ENCODE assay signal across 16 cellular contexts in genomic region chr5:122093415-122093814, GRCh38. TPM values are rescaled to one million over a fixed set of nuclear protein-coding genes. Genes with fewer than 3 reads are reported as not detected.
DNase-seq lines count a peak whose midpoint lies in the region; TF ChIP-seq lines count a peak whose summit lies in the region.
"Had no signal": no experiment of that assay in that cellular context is flagged by ENCODE, and none has a peak within 500 bp of the region (broad histone marks: within the 10 kb centered on the region; RNA-seq: fewer than 3 reads in every experiment).

No MANE protein-coding gene starts in this region.

- H3K9ac ChIP-seq in SK-N-MC (ENCODE audit: insufficient read length) = no peak overlapping the region
- H3K9ac ChIP-seq: BLaER1 treated with 17β-estradiol and CSF1 and Interleukin-3, amounts not matched to agents 10 nM and 100 nM had no signal

- DNase-seq in COLO829 (ENCODE audit: low spot score) (peak; percentile 10), SK-N-MC (ENCODE audit: low read depth, low spot score) (no peak), fibroblast of peridontal ligament (ENCODE audit: extremely low read depth) (peak; percentile 97), retinal pigment epithelial cell (ENCODE audit: low read depth) (peak; percentile 45), NCI-H748 treated with DMSO at 0.1 percent for 48 hours (lab: John Stamatoyannopoulos, UW) (no peak), head of caudate nucleus (no peak), NCI-H82 treated with DMSO at 0.1 percent for 48 hours (lab: John Stamatoyannopoulos, UW; ENCODE audit: unreplicated experiment) (no peak), lower leg skin (ENCODE audit: low spot score in 2 of 2) (no peak)
- DNase-seq: activated CD8-positive, alpha-beta T cell treated with anti-CD3 and anti-CD28 coated beads for 36 hours; dorsolateral prefrontal cortex; gastrocnemius medialis; KG1; NCI-H1436; stimulated activated naive CD4-positive, alpha-beta T cell treated with Interleukin-2 at 50 U/mL for 16 hours had no signal

- H3K9me3 ChIP-seq in SK-N-MC (ENCODE audit: low read depth, low read length) = no peaks in the 10 kb centered on the region
- H3K9me3 ChIP-seq: BLaER1 treated with 17β-estradiol and CSF1 and Interleukin-3, amounts not matched to agents 10 nM and 100 nM; gastrocnemius medialis had no signal

- intact Hi-C loops in head of caudate nucleus (cut with DNase I) = no loop called here
- intact Hi-C loops in lower leg skin (cut with DNase I; ENCODE audit: low total_unique reads) = loop anchor here (10.0 kb wide), 1 partner anchor 61 kb away; no protein-coding TSS in a partner anchor

- no peak overlapping the region for H3K4me3 ChIP-seq in SK-N-MC
- H3K4me3 ChIP-seq in retinal pigment epithelial cell (ENCODE audit: low read length) = no peak overlapping the region
- no peak overlapping the region for H3K4me3 ChIP-seq in lower leg skin (ENCODE audit: low read depth, poor library complexity, severe bottlenecking)
- H3K4me3 ChIP-seq: BLaER1 treated with 17β-estradiol and CSF1 and Interleukin-3, amounts not matched to agents 10 nM and 100 nM; dorsolateral prefrontal cortex; gastrocnemius medialis had no signal

- 49 to 57% methylated on average over 3 of the region's 3 CpGs for WGBS in lower leg skin, 2 donors

- no peak for TF ChIP-seq POLR2A in lower leg skin (IDR thresholded peaks at IDR 0.05)

- no peak for TF ChIP-seq CTCF in retinal pigment epithelial cell (conservative IDR thresholded peaks at IDR 0.05; ENCODE audit: low read depth, low read length)
- TF ChIP-seq CTCF in lower leg skin (IDR thresholded peaks at IDR 0.05) = no peak

- peak overlapping the region; percentile 37; the same call in 1 of the 2 replicates for H3K27ac ChIP-seq in SK-N-MC
- H3K27ac ChIP-seq: BLaER1 treated with 17β-estradiol and CSF1 and Interleukin-3, amounts not matched to agents 10 nM and 100 nM; dorsolateral prefrontal cortex; gastrocnemius medialis had no signal

- no peaks in the 10 kb centered on the region for H3K36me3 ChIP-seq in SK-N-MC (ENCODE audit: insufficient read depth, low read length)
- H3K36me3 ChIP-seq: BLaER1 treated with 17β-estradiol and CSF1 and Interleukin-3, amounts not matched to agents 10 nM and 100 nM; gastrocnemius medialis had no signal

RNA-seq across cellular contexts. Expression of gene LOX, which starts 15.4 kb away (rescaled TPM):
- 10 to 100 TPM in 2 of 4 donors, 1 to 10 TPM in 2; 6.5 to 48.2 (median 12.6) TPM for total RNA-seq in lower leg skin
- total RNA-seq: activated CD8-positive, alpha-beta T cell treated with anti-CD3 and anti-CD28 coated beads for 36 hours had no signal

RNA-seq across cellular contexts. Expression of gene ZNF474, which starts 35.9 kb away (rescaled TPM):
- under 1 TPM in 3 of 4 donors, not detected in 1; 0.15 to 0.91 (median 0.68) TPM for total RNA-seq in lower leg skin
- total RNA-seq: activated CD8-positive, alpha-beta T cell treated with anti-CD3 and anti-CD28 coated beads for 36 hours; H1 had no signal

Comparison
In these comparisons a context has a peak if more than half of its experiments do, and no peak if none do; other contexts are left out.
1. DNase-seq: peak in COLO829 (single experiment), fibroblast of peridontal ligament (single experiment) and retinal pigment epithelial cell (single experiment); none in SK-N-MC (single experiment), NCI-H748 treated with DMSO at 0.1 percent for 48 hours (single experiment), head of caudate nucleus (0 of 42), NCI-H82 treated with DMSO at 0.1 percent for 48 hours (single experiment) and lower leg skin (0 of 2).